ENCODE assay signal across 8 cellular contexts in the genomic region with DNA sequence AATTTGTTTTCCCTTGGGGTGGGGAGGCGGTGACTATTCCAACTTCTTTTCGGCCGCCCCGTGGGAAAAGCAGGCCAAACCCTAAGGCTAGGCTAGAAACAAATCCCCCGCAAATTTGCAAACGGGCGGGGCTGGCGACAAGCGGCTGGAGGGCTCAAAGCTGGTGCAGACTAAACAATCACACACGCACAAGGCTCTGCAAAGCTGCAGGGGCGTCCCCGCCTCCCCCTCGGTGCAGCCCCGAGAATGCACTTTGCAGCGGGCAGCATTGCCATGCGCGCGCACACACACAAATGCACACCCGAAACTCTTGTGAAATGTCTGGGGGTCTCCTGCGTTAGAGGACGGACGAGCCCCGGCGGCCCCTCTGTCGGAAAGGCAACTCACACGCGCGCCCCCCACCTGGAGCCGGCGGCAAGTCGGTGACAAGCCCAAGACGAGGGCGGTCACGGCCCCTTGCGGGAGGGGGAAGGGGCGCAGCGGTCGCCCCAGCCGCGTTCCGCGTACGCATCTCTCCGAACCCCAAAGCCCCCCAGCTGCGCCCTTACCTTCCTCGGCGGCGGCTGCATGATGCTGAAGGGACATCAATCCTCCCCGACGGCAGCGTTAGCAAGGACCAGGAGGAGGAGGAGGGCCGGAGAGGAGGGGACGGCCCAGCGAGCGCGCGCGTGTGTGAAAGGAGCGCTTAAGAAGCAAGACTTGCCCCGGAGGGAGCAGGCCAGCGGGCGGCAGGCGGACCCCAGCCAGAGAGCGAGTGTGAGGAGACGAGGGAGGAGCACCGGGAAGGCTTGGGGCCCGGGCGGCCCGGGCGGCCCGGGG. TPM values are rescaled to one million over a fixed set of nuclear protein-coding genes. Genes with fewer than 3 reads are reported as not detected.
DNase-seq lines count a peak whose midpoint lies in the region; ATAC-seq and TF ChIP-seq lines count a peak whose summit lies in the region.

No MANE protein-coding gene starts in this region.

- CTCF ChIA-PET in RWPE1 (lab: Yijun Ruan, JAX): interaction anchor here (0.7 to 0.8 kb wide), 3 partner anchors 51 to 150 kb away, joined by 3 to 4 read pairs (median 3); no protein-coding TSS in a partner anchor

- H3K9me3 Mint-ChIP-seq in activated naive CD8-positive, alpha-beta T cell treated with anti-CD3 and anti-CD28 coated beads, Interleukin-2, amount 10 ng/mL, durations not matched to agents 7 days and 5 days: no peaks in the 10 kb centered on the region

- peak overlapping the region; percentile 39 for H3K9ac ChIP-seq in trophoblast cell (ENCODE audit: low read length)

- no peaks in the 10 kb centered on the region for H3K27me3 Mint-ChIP-seq in activated naive CD8-positive, alpha-beta T cell treated with anti-CD3 and anti-CD28 coated beads, Interleukin-2, amount 10 ng/mL, durations not matched to agents 7 days and 5 days

- H3K27me3 ChIP-seq in cardiac muscle cell: no peaks in the 10 kb centered on the region
- H3K27me3 ChIP-seq in trophoblast cell (ENCODE audit: insufficient read depth, low read length): peaks cover 6% of the 10 kb centered on the region

- peaks cover 5% of the 10 kb centered on the region for H3K79me2 ChIP-seq in trophoblast cell (ENCODE audit: control insufficient read depth, insufficient read depth, low read length, poor library complexity)

- peak overlapping the region; percentile 76 for H3K27ac ChIP-seq in C4-2B
- H3K27ac ChIP-seq in RWPE1: peak overlapping the region; percentile 93
- peak overlapping the region; percentile 85 for H3K27ac ChIP-seq in cardiac muscle cell
- peak overlapping the region; percentile 20 for H3K27ac ChIP-seq in trophoblast cell (ENCODE audit: low read depth, low read length)
- peak overlapping the region; percentile 92 for H3K27ac ChIP-seq in urinary bladder (ENCODE audit: low read depth)

- H2AFZ ChIP-seq in trophoblast cell (ENCODE audit: insufficient read depth, low read length, poor library complexity): peak overlapping the region; percentile 35

- H4K12ac ChIP-seq in trophoblast cell (ENCODE audit: low read depth, low read length): peak overlapping the region; percentile 72

- H3K23ac ChIP-seq in trophoblast cell (ENCODE audit: low read length): no peak overlapping the region

- TF ChIP-seq CTCF in C4-2B (conservative IDR thresholded peaks at IDR 0.05): no peak
- no peak for TF ChIP-seq CTCF in RWPE1 (conservative IDR thresholded peaks at IDR 0.05; ENCODE audit: low read depth)
- no peak for TF ChIP-seq CTCF in cardiac muscle cell (IDR thresholded peaks at IDR 0.05; ENCODE audit: low read depth, low read length)

- H2BK120ac ChIP-seq in trophoblast cell (ENCODE audit: insufficient read depth, low read length, poor library complexity): peak overlapping the region; percentile 70

- H3K4ac ChIP-seq in trophoblast cell (ENCODE audit: low read depth, low read length): peak overlapping the region; percentile 65

- peak; percentile 55 for DNase-seq in RWPE1 (ENCODE audit: low spot score)
- peak; percentile 79 for DNase-seq in activated naive CD8-positive, alpha-beta T cell treated with anti-CD3 and anti-CD28 coated beads, Interleukin-2, amount 10 ng/mL, durations not matched to agents 7 days and 5 days
- peak; percentile 87 to 88 for DNase-seq in cardiac muscle cell (ENCODE audit: low read depth in 1 of 2, low spot score in 1 of 2)
- peak; percentile 78 to 80 for DNase-seq in trophoblast cell

- H3K27ac Mint-ChIP-seq in activated naive CD8-positive, alpha-beta T cell treated with anti-CD3 and anti-CD28 coated beads, Interleukin-2, amount 10 ng/mL, durations not matched to agents 7 days and 5 days: peak overlapping the region; percentile 94

- H2AK5ac ChIP-seq in trophoblast cell (ENCODE audit: low read length): no peak overlapping the region

- H3K9me3 ChIP-seq in cardiac muscle cell (ENCODE audit: low read depth): no peaks in the 10 kb centered on the region
- H3K9me3 ChIP-seq in trophoblast cell (ENCODE audit: insufficient read depth, low read depth, low read length): no peaks in the 10 kb centered on the region

- peak overlapping the region; percentile 99 for H3K4me3 Mint-ChIP-seq in activated naive CD8-positive, alpha-beta T cell treated with anti-CD3 and anti-CD28 coated beads, Interleukin-2, amount 10 ng/mL, durations not matched to agents 7 days and 5 days

- peak overlapping the region; percentile 94 for H4K91ac ChIP-seq in trophoblast cell (ENCODE audit: low read depth, low read length)

- H2BK12ac ChIP-seq in trophoblast cell (ENCODE audit: low read length): peak overlapping the region; percentile 81

- H3K36me3 ChIP-seq in cardiac muscle cell (no peaks in the 10 kb centered on the region), trophoblast cell (ENCODE audit: control insufficient read depth in 1 of 2, insufficient read depth in 2 of 2, low read length in 2 of 2) (no peaks in the 10 kb centered on the region), urinary bladder (ENCODE audit: insufficient read depth) (no peaks in the 10 kb centered on the region)

- H3K36me3 Mint-ChIP-seq in activated naive CD8-positive, alpha-beta T cell treated with anti-CD3 and anti-CD28 coated beads, Interleukin-2, amount 10 ng/mL, durations not matched to agents 7 days and 5 days: peaks cover 25% of the 10 kb centered on the region

- H3K14ac ChIP-seq in trophoblast cell (ENCODE audit: low read length): peak overlapping the region; percentile 50

- peak overlapping the region; percentile 76 for H4K8ac ChIP-seq in trophoblast cell (ENCODE audit: low read depth, low read length)

- POLR2A ChIA-PET in RWPE1 (lab: Yijun Ruan, JAX; ENCODE audit: low non-redundant PET): no interaction called here
- POLR2A ChIA-PET in activated naive CD8-positive, alpha-beta T cell treated with anti-CD3 and anti-CD28 coated beads, Interleukin-2, amount 10 ng/mL, durations not matched to agents 7 days and 5 days (lab: Charles Lee): interaction anchor here (0.6 to 5.1 kb wide), 8 partner anchors 13 to 308 kb away, joined by 4 to 174 read pairs (median 6); no protein-coding TSS in a partner anchor

- peaks cover 17% of the 10 kb centered on the region for H3K4me1 ChIP-seq in cardiac muscle cell (ENCODE audit: low read depth)
- H3K4me1 ChIP-seq in trophoblast cell (ENCODE audit: control insufficient read depth in 1 of 2, insufficient read depth in 2 of 2, low read length in 2 of 2): peaks cover 3 to 10% of the 10 kb centered on the region in 2 experiments
- H3K4me1 ChIP-seq in urinary bladder (ENCODE audit: insufficient read depth): no peaks in the 10 kb centered on the region

- H3K79me1 ChIP-seq in trophoblast cell (ENCODE audit: low read length): peaks cover 10% of the 10 kb centered on the region

- H3K4me1 Mint-ChIP-seq in activated naive CD8-positive, alpha-beta T cell treated with anti-CD3 and anti-CD28 coated beads, Interleukin-2, amount 10 ng/mL, durations not matched to agents 7 days and 5 days: peaks cover 44% of the 10 kb centered on the region

- peak overlapping the region; percentile 85 for H3K4me2 ChIP-seq in trophoblast cell (ENCODE audit: low read length)

- ATAC-seq in GM19043 (IDR thresholded peaks at IDR 0.05; ENCODE audit: low read depth, unreplicated experiment) (peak; percentile 21), HG03558 (IDR thresholded peaks at IDR 0.05; ENCODE audit: extremely low read depth, unreplicated experiment) (peak; percentile 9)
- ATAC-seq in activated naive CD8-positive, alpha-beta T cell treated with anti-CD3 and anti-CD28 coated beads, Interleukin-2, amount 10 ng/mL, durations not matched to agents 7 days and 5 days (ENCODE audit: low read depth): peak; percentile 40

- no CpG with 5 or more reads among the region's 71 CpGs for WGBS in trophoblast cell (ENCODE audit: extremely low coverage, insufficient coverage, insufficient read length)
- under 1% methylated on average over 71 of the region's 71 CpGs for WGBS in urinary bladder

- peak overlapping the region; percentile 52 for H3K4me3 ChIP-seq in cardiac muscle cell
- peak overlapping the region; percentile 90 for H3K4me3 ChIP-seq in trophoblast cell (ENCODE audit: low read depth, low read length)
- peak overlapping the region; percentile 79 for H3K4me3 ChIP-seq in urinary bladder (ENCODE audit: low read depth, low read length)

- peak overlapping the region; percentile 97 for H3K18ac ChIP-seq in trophoblast cell (ENCODE audit: low read length)

- H2BK5ac ChIP-seq in trophoblast cell (ENCODE audit: low read depth, low read length, poor library complexity): peak overlapping the region; percentile 70

RNA-seq across cellular contexts. Expression of a gene that starts 0.6 kb away (rescaled TPM):
- 10 to 100 TPM; 53.3 to 60.1 TPM for total RNA-seq in activated naive CD8-positive, alpha-beta T cell treated with anti-CD3 and anti-CD28 coated beads, Interleukin-2, amount 10 ng/mL, durations not matched to agents 7 days and 5 days
- total RNA-seq in cardiac muscle cell (9.6 and 12.3 TPM in 2 replicates), urinary bladder (40.5 TPM)
- polyA plus RNA-seq in cardiac muscle cell (16.9 and 31.4 TPM in 2 replicates), urinary bladder (21.4 TPM)
- 6.4 and 8.1 TPM in 2 replicates for polyA plus RNA-seq in trophoblast cell (2013)

Comparison
In these comparisons a context has a peak if more than half of its experiments do, and no peak if none do; other contexts are left out.
1. Peak in every context shown above with its lines: DNase-seq, ATAC-seq, H3K4me3 ChIP-seq and H3K27ac ChIP-seq.
2. H3K27ac ChIP-seq: peak in every context shown above with its lines; median percentile 93 in RWPE1; 92 in urinary bladder; 85 in cardiac muscle cell; 76 in C4-2B; 20 in trophoblast cell.